In genomic region chr15:82852906-82853635, GRCh38 we compare ENCODE assay signal across 22 cellular contexts. TPM values are rescaled to one million over a fixed set of nuclear protein-coding genes. Genes with fewer than 3 reads are reported as not detected.
A peak's percentile ranks its signal among the peaks of the same experiment; 100 is the strongest.
DNase-seq lines count a peak whose midpoint lies in the region; ATAC-seq, FAIRE-seq and TF ChIP-seq lines count a peak whose summit lies in the region.
"Had no signal": no experiment of that assay in that cellular context is flagged by ENCODE, and none has a peak within 500 bp of the region (broad histone marks: within the 10 kb centered on the region; RNA-seq: fewer than 3 reads in every experiment).

No MANE protein-coding gene starts in this region.

- ATAC-seq in activated T-helper 17 cell treated with anti-CD3 and anti-CD28 coated beads, Interleukin-2, amount 50 U/mL, for 72 hours (replicated peaks), result no peak
- ATAC-seq in GM18511 (IDR thresholded peaks at IDR 0.05; ENCODE audit: unreplicated experiment), result no peak
- ATAC-seq: activated T-cell treated with anti-CD3 and anti-CD28 coated beads, Interleukin-2, amount 50 U/mL, for 72 hours; gastroesophageal sphincter; SK-N-SH treated with all-trans-retinoic acid at 6 μM for 48 hours; stimulated activated effector memory CD8-positive, alpha-beta T cell treated with anti-CD3 and anti-CD28 coated beads, Interleukin-12 subunit alpha, Interleukin-12 subunit beta, amount 100 ng/mL, for 72 hours had no signal

- H3K4me1 ChIP-seq in astrocyte (ENCODE audit: insufficient read depth, low read length), result peaks cover 31% of the 10 kb centered on the region

- H3K79me2 ChIP-seq in astrocyte (ENCODE audit: insufficient read depth, low read length), result no peaks in the 10 kb centered on the region

- CTCF ChIA-PET in activated CD4-positive, alpha-beta memory T cell treated with anti-CD3 and anti-CD28 coated beads, Interleukin-2, amount 10 ng/mL, durations not matched to agents 7 days and 5 days (lab: Charles Lee), result no interaction called here
- CTCF ChIA-PET in activated CD4-positive, alpha-beta memory T cell treated with anti-CD3 and anti-CD28 coated beads for 36 hours (lab: Charles Lee), result no interaction called here

- H3K27me3 Mint-ChIP-seq in activated CD4-positive, alpha-beta memory T cell treated with anti-CD3 and anti-CD28 coated beads, Interleukin-2, amount 10 ng/mL, durations not matched to agents 7 days and 5 days, result no peaks in the 10 kb centered on the region
- no peaks in the 10 kb centered on the region for H3K27me3 Mint-ChIP-seq in activated CD4-positive, alpha-beta memory T cell treated with anti-CD3 and anti-CD28 coated beads for 36 hours
- no peaks in the 10 kb centered on the region for H3K27me3 Mint-ChIP-seq in astrocyte (ENCODE audit: low read depth, unreplicated experiment)
- H3K27me3 Mint-ChIP-seq in activated T-helper 17 cell treated with anti-CD3 and anti-CD28 coated beads, Interleukin-2, amount 50 U/mL, for 72 hours, result no peaks in the 10 kb centered on the region
- H3K27me3 Mint-ChIP-seq: activated CD4-positive, alpha-beta T cell treated with anti-CD3 and anti-CD28 coated beads, Interleukin-2, amount 10 ng/mL, durations not matched to agents 24 days and 14 days; IgD-negative memory B cell had no signal

- H4K20me1 ChIP-seq in astrocyte (ENCODE audit: insufficient read depth, low read length), result no peaks in the 10 kb centered on the region

- no peak overlapping the region for H2AFZ ChIP-seq in astrocyte (ENCODE audit: low read depth, low read length)

- no peaks in the 10 kb centered on the region for H3K9me3 Mint-ChIP-seq in activated CD4-positive, alpha-beta memory T cell treated with anti-CD3 and anti-CD28 coated beads, Interleukin-2, amount 10 ng/mL, durations not matched to agents 7 days and 5 days
- no peaks in the 10 kb centered on the region for H3K9me3 Mint-ChIP-seq in activated CD4-positive, alpha-beta memory T cell treated with anti-CD3 and anti-CD28 coated beads for 36 hours
- H3K9me3 Mint-ChIP-seq in astrocyte (ENCODE audit: unreplicated experiment), result no peaks in the 10 kb centered on the region
- H3K9me3 Mint-ChIP-seq in activated T-helper 17 cell treated with anti-CD3 and anti-CD28 coated beads, Interleukin-2, amount 50 U/mL, for 72 hours, result no peaks in the 10 kb centered on the region
- H3K9me3 Mint-ChIP-seq: activated CD4-positive, alpha-beta T cell treated with anti-CD3 and anti-CD28 coated beads, Interleukin-2, amount 10 ng/mL, durations not matched to agents 24 days and 14 days; activated T-cell treated with anti-CD3 and anti-CD28 coated beads, Interleukin-2, amount 50 U/mL, for 72 hours; IgD-negative memory B cell; stimulated activated effector memory CD8-positive, alpha-beta T cell treated with anti-CD3 and anti-CD28 coated beads, Interleukin-12 subunit alpha, Interleukin-12 subunit beta, amount 100 ng/mL, for 72 hours had no signal

- H3K9me3 ChIP-seq in KOPT-K1 (ENCODE audit: insufficient read depth, low read length, poor library complexity, severe bottlenecking) (no peaks in the 10 kb centered on the region), astrocyte (ENCODE audit: insufficient read depth, low read depth, low read length) (no peaks in the 10 kb centered on the region)
- H3K9me3 ChIP-seq: gastroesophageal sphincter, neutrophil, tibial artery had no signal

- H3K27ac ChIP-seq in KOPT-K1 (ENCODE audit: low read depth, low read length, poor library complexity, severe bottlenecking), result peak overlapping the region; percentile 94
- H3K27ac ChIP-seq in astrocyte (ENCODE audit: low read depth, low read length), result no peak overlapping the region
- H3K27ac ChIP-seq: gastroesophageal sphincter, neutrophil, tibial artery had no signal

- POLR2A ChIA-PET in activated CD4-positive, alpha-beta memory T cell treated with anti-CD3 and anti-CD28 coated beads, Interleukin-2, amount 10 ng/mL, durations not matched to agents 7 days and 5 days (lab: Charles Lee), result no interaction called here
- POLR2A ChIA-PET in activated CD4-positive, alpha-beta memory T cell treated with anti-CD3 and anti-CD28 coated beads for 36 hours (lab: Charles Lee), result no interaction called here

- no peak for FAIRE-seq in astrocyte (lab: Jason Lieb, UNC)
- FAIRE-seq: RCC 7860 had no signal

- intact Hi-C loops in activated CD4-positive, alpha-beta memory T cell treated with anti-CD3 and anti-CD28 coated beads for 36 hours (cut with micrococcal nuclease), result no loop called here

- no peak for TF ChIP-seq CTCF in astrocyte (IDR thresholded peaks at IDR 0.05; ENCODE audit: insufficient read depth, low read depth, low read length)

- H3K27me3 ChIP-seq in astrocyte (ENCODE audit: insufficient read depth, low read length), result no peaks in the 10 kb centered on the region
- H3K27me3 ChIP-seq: gastroesophageal sphincter, neutrophil, tibial artery had no signal

- peaks cover 7% of the 10 kb centered on the region for H3K4me1 Mint-ChIP-seq in activated CD4-positive, alpha-beta memory T cell treated with anti-CD3 and anti-CD28 coated beads, Interleukin-2, amount 10 ng/mL, durations not matched to agents 7 days and 5 days
- peaks cover 4% of the 10 kb centered on the region for H3K4me1 Mint-ChIP-seq in activated CD4-positive, alpha-beta memory T cell treated with anti-CD3 and anti-CD28 coated beads for 36 hours (ENCODE audit: low read depth)
- peaks cover 27% of the 10 kb centered on the region for H3K4me1 Mint-ChIP-seq in astrocyte (ENCODE audit: low read depth, unreplicated experiment)
- H3K4me1 Mint-ChIP-seq in activated T-helper 17 cell treated with anti-CD3 and anti-CD28 coated beads, Interleukin-2, amount 50 U/mL, for 72 hours, result no peaks in the 10 kb centered on the region

- H3K4me3 Mint-ChIP-seq in activated CD4-positive, alpha-beta memory T cell treated with anti-CD3 and anti-CD28 coated beads, Interleukin-2, amount 10 ng/mL, durations not matched to agents 7 days and 5 days, result no peak overlapping the region
- no peak overlapping the region for H3K4me3 Mint-ChIP-seq in activated CD4-positive, alpha-beta memory T cell treated with anti-CD3 and anti-CD28 coated beads for 36 hours
- H3K4me3 Mint-ChIP-seq in astrocyte (ENCODE audit: unreplicated experiment), result no peak overlapping the region
- no peak overlapping the region for H3K4me3 Mint-ChIP-seq in activated T-helper 17 cell treated with anti-CD3 and anti-CD28 coated beads, Interleukin-2, amount 50 U/mL, for 72 hours
- H3K4me3 Mint-ChIP-seq: activated CD4-positive, alpha-beta T cell treated with anti-CD3 and anti-CD28 coated beads, Interleukin-2, amount 10 ng/mL, durations not matched to agents 24 days and 14 days; activated T-cell treated with anti-CD3 and anti-CD28 coated beads, Interleukin-2, amount 50 U/mL, for 72 hours; IgD-negative memory B cell; stimulated activated effector memory CD8-positive, alpha-beta T cell treated with anti-CD3 and anti-CD28 coated beads, Interleukin-12 subunit alpha, Interleukin-12 subunit beta, amount 100 ng/mL, for 72 hours had no signal

- H3K36me3 ChIP-seq in KOPT-K1 (ENCODE audit: insufficient read depth, low read length) (no peaks in the 10 kb centered on the region), astrocyte (ENCODE audit: insufficient read depth, low read length) (no peaks in the 10 kb centered on the region)
- H3K36me3 ChIP-seq: neutrophil had no signal

- no peak overlapping the region for H3K27ac Mint-ChIP-seq in activated CD4-positive, alpha-beta memory T cell treated with anti-CD3 and anti-CD28 coated beads, Interleukin-2, amount 10 ng/mL, durations not matched to agents 7 days and 5 days
- no peak overlapping the region for H3K27ac Mint-ChIP-seq in activated CD4-positive, alpha-beta memory T cell treated with anti-CD3 and anti-CD28 coated beads for 36 hours
- no peak overlapping the region for H3K27ac Mint-ChIP-seq in astrocyte (ENCODE audit: unreplicated experiment)
- no peak overlapping the region for H3K27ac Mint-ChIP-seq in activated T-helper 17 cell treated with anti-CD3 and anti-CD28 coated beads, Interleukin-2, amount 50 U/mL, for 72 hours
- H3K27ac Mint-ChIP-seq: activated CD4-positive, alpha-beta T cell treated with anti-CD3 and anti-CD28 coated beads, Interleukin-2, amount 10 ng/mL, durations not matched to agents 24 days and 14 days; activated T-cell treated with anti-CD3 and anti-CD28 coated beads, Interleukin-2, amount 50 U/mL, for 72 hours; IgD-negative memory B cell; stimulated activated effector memory CD8-positive, alpha-beta T cell treated with anti-CD3 and anti-CD28 coated beads, Interleukin-12 subunit alpha, Interleukin-12 subunit beta, amount 100 ng/mL, for 72 hours had no signal

- no peak overlapping the region for H3K4me3 ChIP-seq in astrocyte (ENCODE audit: insufficient read depth, low read depth, low read length)
- H3K4me3 ChIP-seq: gastroesophageal sphincter, tibial artery had no signal

- H3K9ac ChIP-seq in astrocyte (ENCODE audit: low read length), result no peak overlapping the region

- peak overlapping the region; percentile 38 for H3K4me2 ChIP-seq in astrocyte (ENCODE audit: low read length)

- peaks cover 4% of the 10 kb centered on the region for H3K36me3 Mint-ChIP-seq in activated CD4-positive, alpha-beta memory T cell treated with anti-CD3 and anti-CD28 coated beads, Interleukin-2, amount 10 ng/mL, durations not matched to agents 7 days and 5 days (ENCODE audit: low read depth)
- H3K36me3 Mint-ChIP-seq in activated CD4-positive, alpha-beta memory T cell treated with anti-CD3 and anti-CD28 coated beads for 36 hours, result no peaks in the 10 kb centered on the region
- H3K36me3 Mint-ChIP-seq in astrocyte (ENCODE audit: low read depth, unreplicated experiment), result no peaks in the 10 kb centered on the region
- H3K36me3 Mint-ChIP-seq in activated T-helper 17 cell treated with anti-CD3 and anti-CD28 coated beads, Interleukin-2, amount 50 U/mL, for 72 hours (ENCODE audit: low read depth), result no peaks in the 10 kb centered on the region
- H3K36me3 Mint-ChIP-seq: IgD-negative memory B cell; stimulated activated effector memory CD8-positive, alpha-beta T cell treated with anti-CD3 and anti-CD28 coated beads, Interleukin-12 subunit alpha, Interleukin-12 subunit beta, amount 100 ng/mL, for 72 hours had no signal

- peak; percentile 4 for DNase-seq in activated CD4-positive, alpha-beta memory T cell treated with anti-CD3 and anti-CD28 coated beads, Interleukin-2, amount 10 ng/mL, durations not matched to agents 7 days and 5 days
- DNase-seq in activated CD4-positive, alpha-beta memory T cell treated with anti-CD3 and anti-CD28 coated beads for 36 hours, result no peak
- DNase-seq in astrocyte (ENCODE audit: low read depth), result no peak
- DNase-seq in retina, result peak; percentile 43
- DNase-seq in NCI-H187 (lab: John Stamatoyannopoulos, UW), result no peak
- DNase-seq: activated CD4-positive, alpha-beta T cell treated with anti-CD3 and anti-CD28 coated beads, Interleukin-2, amount 10 ng/mL, durations not matched to agents 24 days and 14 days; activated T-cell treated with anti-CD3 and anti-CD28 coated beads, Interleukin-2, amount 50 U/mL, for 72 hours; GOT3; midbrain; NCI-H1092; NCI-H774; tibial artery had no signal

RNA-seq across cellular contexts. Expression of gene WHAMM, which starts 43.6 kb away (rescaled TPM):
- total RNA-seq in activated CD4-positive, alpha-beta memory T cell treated with anti-CD3 and anti-CD28 coated beads, Interleukin-2, amount 10 ng/mL, durations not matched to agents 7 days and 5 days, result 10 to 100 TPM; 11.1 to 13.7 TPM
- 1 to 10 TPM; 4.2 to 5.3 TPM for total RNA-seq in activated CD4-positive, alpha-beta memory T cell treated with anti-CD3 and anti-CD28 coated beads for 36 hours
- 8.3 and 9.4 TPM in 2 replicates for total RNA-seq in astrocyte
- total RNA-seq in activated T-helper 17 cell treated with anti-CD3 and anti-CD28 coated beads, Interleukin-2, amount 50 U/mL, for 72 hours, result 1 to 10 TPM; 3.9 to 4.3 TPM

RNA-seq across cellular contexts. Expression of gene FSD2, which starts 47.2 kb away (rescaled TPM):
- total RNA-seq in activated CD4-positive, alpha-beta memory T cell treated with anti-CD3 and anti-CD28 coated beads, Interleukin-2, amount 10 ng/mL, durations not matched to agents 7 days and 5 days, result not detected
- total RNA-seq in activated CD4-positive, alpha-beta memory T cell treated with anti-CD3 and anti-CD28 coated beads for 36 hours, result not detected
- total RNA-seq in astrocyte, result 0.09 TPM in 1 of 2 replicates, not detected in the other
- not detected for total RNA-seq in activated T-helper 17 cell treated with anti-CD3 and anti-CD28 coated beads, Interleukin-2, amount 50 U/mL, for 72 hours
- total RNA-seq: activated CD4-positive, alpha-beta T cell treated with anti-CD3 and anti-CD28 coated beads, Interleukin-2, amount 10 ng/mL, durations not matched to agents 24 days and 14 days; activated T-cell treated with anti-CD3 and anti-CD28 coated beads, Interleukin-2, amount 50 U/mL, for 72 hours; gastroesophageal sphincter; renal cortical epithelial cell had no signal

Comparison
In these comparisons a context has a peak if more than half of its experiments do, and no peak if none do; other contexts are left out.
1. DNase-seq: peak in activated CD4-positive, alpha-beta memory T cell treated with anti-CD3 and anti-CD28 coated beads, Interleukin-2, amount 10 ng/mL, durations not matched to agents 7 days and 5 days (single experiment) and retina (single experiment); none in activated CD4-positive, alpha-beta memory T cell treated with anti-CD3 and anti-CD28 coated beads for 36 hours (single experiment), astrocyte (single experiment) and NCI-H187 (0 of 2).